ENCODE assay signal across 1 cellular context in the genomic region with DNA sequence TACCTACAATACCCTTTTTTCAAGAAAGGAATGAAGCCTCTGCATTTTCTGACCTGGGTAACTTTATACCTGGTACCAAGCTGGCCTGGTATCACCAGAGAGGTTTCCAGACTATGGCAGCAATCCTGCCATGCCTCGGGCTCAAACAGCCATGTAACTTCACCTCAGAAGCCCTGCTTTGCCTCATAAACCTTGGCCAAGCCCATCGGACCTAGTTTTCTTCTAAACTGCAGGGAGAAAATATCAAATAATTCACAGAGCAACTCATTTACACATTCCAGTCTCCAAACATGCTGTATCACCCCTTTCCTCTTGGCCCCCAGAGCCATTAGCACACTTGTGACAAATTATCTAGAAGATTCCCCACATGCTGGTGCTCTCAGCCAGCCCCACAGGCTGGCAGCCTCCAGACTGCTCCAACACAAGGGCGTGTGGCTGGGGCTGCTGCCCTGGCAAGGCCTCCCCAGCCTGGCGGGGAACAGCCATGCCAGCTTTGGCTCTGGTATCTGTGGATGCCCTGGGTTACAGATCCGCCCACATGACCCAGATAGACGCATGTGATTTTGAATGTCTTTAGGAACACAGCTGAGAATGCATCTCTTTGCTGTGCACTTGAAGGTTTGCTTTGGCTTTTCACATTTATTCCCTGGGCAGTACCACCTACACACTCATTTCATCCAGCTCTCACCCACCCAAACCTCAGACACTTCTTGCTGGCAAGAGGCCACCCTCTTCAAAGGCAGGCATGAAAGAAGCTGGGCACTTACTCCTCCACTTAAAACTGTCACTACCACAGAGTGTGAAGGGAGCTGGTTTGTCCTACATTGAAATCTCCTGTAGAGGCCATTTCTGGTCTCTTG.
TF ChIP-seq lines count a peak whose summit lies in the region.

No MANE protein-coding gene starts in this region.

TF ChIP-seq in SK-N-SH treated with all-trans-retinoic acid at 6 μM for 48 hours, 23 proteins besides CTCF, POLR2A, EP300 and RAD21 (continued from another document):
- TF ChIP-seq RARB (CRISPR knock-in tag; IDR thresholded peaks at IDR 0.05) = no peak
- no peak for TF ChIP-seq ZNF70 (CRISPR knock-in tag; IDR thresholded peaks at IDR 0.05)
- no peak for TF ChIP-seq PATZ1 (CRISPR knock-in tag; IDR thresholded peaks at IDR 0.05; ENCODE audit: borderline replicate concordance)
- TF ChIP-seq, protein P1, sequence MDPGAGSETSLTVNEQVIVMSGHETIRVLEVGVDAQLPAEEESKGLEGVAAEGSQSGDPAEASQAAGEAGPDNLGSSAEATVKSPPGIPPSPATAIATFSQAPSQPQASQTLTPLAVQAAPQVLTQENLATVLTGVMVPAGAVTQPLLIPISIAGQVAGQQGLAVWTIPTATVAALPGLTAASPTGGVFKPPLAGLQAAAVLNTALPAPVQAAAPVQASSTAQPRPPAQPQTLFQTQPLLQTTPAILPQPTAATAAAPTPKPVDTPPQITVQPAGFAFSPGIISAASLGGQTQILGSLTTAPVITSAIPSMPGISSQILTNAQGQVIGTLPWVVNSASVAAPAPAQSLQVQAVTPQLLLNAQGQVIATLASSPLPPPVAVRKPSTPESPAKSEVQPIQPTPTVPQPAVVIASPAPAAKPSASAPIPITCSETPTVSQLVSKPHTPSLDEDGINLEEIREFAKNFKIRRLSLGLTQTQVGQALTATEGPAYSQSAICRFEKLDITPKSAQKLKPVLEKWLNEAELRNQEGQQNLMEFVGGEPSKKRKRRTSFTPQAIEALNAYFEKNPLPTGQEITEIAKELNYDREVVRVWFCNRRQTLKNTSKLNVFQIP (CRISPR knock-in tag; IDR thresholded peaks at IDR 0.05; ENCODE audit: borderline replicate concordance, low read depth) = no peak
- no peak for TF ChIP-seq CREB5 (CRISPR knock-in tag; IDR thresholded peaks at IDR 0.05; ENCODE audit: low read depth)
- TF ChIP-seq ZNF565 (CRISPR knock-in tag; conservative IDR thresholded peaks at IDR 0.05; ENCODE audit: low read depth) = no peak
- TF ChIP-seq ARNTL (CRISPR knock-in tag; IDR thresholded peaks at IDR 0.05; ENCODE audit: borderline replicate concordance, low read depth) = no peak
- no peak for TF ChIP-seq ESRRG (CRISPR knock-in tag; IDR thresholded peaks at IDR 0.05)
- TF ChIP-seq CSDC2 (CRISPR knock-in tag; IDR thresholded peaks at IDR 0.05) = no peak
- no peak for TF ChIP-seq ZNF8 (CRISPR knock-in tag; IDR thresholded peaks at IDR 0.05)
TF ChIP-seq in SK-N-SH treated with all-trans-retinoic acid at 6 μM for 48 hours: peak in this region for 0.
